ENCODE assay signal across 8 cellular contexts in genomic region chr1:12433323-12434053, GRCh38.
A peak's percentile ranks its signal among the peaks of the same experiment; 100 is the strongest.
DNase-seq lines count a peak whose midpoint lies in the region; ATAC-seq and TF ChIP-seq lines count a peak whose summit lies in the region.

No MANE protein-coding gene starts in this region.

- no peak overlapping the region for H3K18ac ChIP-seq in neuronal stem cell (ENCODE audit: low read length)

- in situ Hi-C loops in Panc1 (cut with HindIII; ENCODE audit: low pct_unique_long_range_greater_than_20kb, low sequenced_read_pairs): no loop called here

- peaks cover 0 to 7% (median 0%) of the 10 kb centered on the region in 5 donors for H3K9me3 Mint-ChIP-seq in CD8-positive, alpha-beta memory T cell

- no peak for DNase-seq in CD8-positive, alpha-beta memory T cell
- DNase-seq in Panc1 (ENCODE audit: low read depth, low spot score) (no peak), neuronal stem cell (ENCODE audit: low spot score) (peak; percentile 56), NK-92 (lab: John Stamatoyannopoulos, UW; ENCODE audit: unreplicated experiment) (no peak)
- DNase-seq in stimulated activated naive CD4-positive, alpha-beta T cell (lab: John Stamatoyannopoulos, UW): no peak

- H2BK15ac ChIP-seq in neuronal stem cell (ENCODE audit: low read length): no peak overlapping the region

- H3K27ac Mint-ChIP-seq in CD8-positive, alpha-beta memory T cell: peak overlapping the region; percentile 30 to 96 (median 87)

- ATAC-seq in Panc1 (peak; percentile 67), GM18505 (IDR thresholded peaks at IDR 0.05; ENCODE audit: unreplicated experiment) (no peak), GM18861 (IDR thresholded peaks at IDR 0.05; ENCODE audit: unreplicated experiment) (no peak)

- H2AFZ ChIP-seq in neuronal stem cell (ENCODE audit: low read length): no peak overlapping the region

- no peaks in the 10 kb centered on the region for H3K27me3 ChIP-seq in CD8-positive, alpha-beta memory T cell (ENCODE audit: insufficient read depth, low read length, poor library complexity, severe bottlenecking)
- H3K27me3 ChIP-seq in Panc1 (ENCODE audit: control insufficient read depth, insufficient read depth, low read length) (no peaks in the 10 kb centered on the region), esophagus (ENCODE audit: control insufficient read depth in 1 of 2, insufficient read depth in 2 of 2, low read length in 2 of 2) (no peaks in the 10 kb centered on the region), neuronal stem cell (ENCODE audit: control insufficient read depth in 3 of 3, insufficient read depth in 3 of 3, low read depth in 1 of 3, low read length in 3 of 3) (no peaks in the 10 kb centered on the region)

- H2AK5ac ChIP-seq in neuronal stem cell (ENCODE audit: low read depth, low read length): no peak overlapping the region

- H3K14ac ChIP-seq in neuronal stem cell (ENCODE audit: low read length): no peak overlapping the region

- H3K23ac ChIP-seq in neuronal stem cell (ENCODE audit: low read depth, low read length, poor library complexity): no peak overlapping the region

- H3K36me3 Mint-ChIP-seq in CD8-positive, alpha-beta memory T cell: peaks cover 0 to 12% (median 5%) of the 10 kb centered on the region in 3 donors

- no peak overlapping the region for H4K91ac ChIP-seq in neuronal stem cell (ENCODE audit: low read depth, low read length, poor library complexity)

- intact Hi-C loops in Panc1 (cut with micrococcal nuclease; ENCODE audit: unreplicated experiment): no loop called here

- H3K9ac ChIP-seq in neuronal stem cell (ENCODE audit: low read depth, low read length, poor library complexity): no peak overlapping the region

- no peak overlapping the region for H4K8ac ChIP-seq in neuronal stem cell (ENCODE audit: low read depth, low read length)

- H3K27ac ChIP-seq in CD8-positive, alpha-beta memory T cell (ENCODE audit: low read depth, low read length): peak overlapping the region; percentile 22
- H3K27ac ChIP-seq in Panc1 (ENCODE audit: low read length) (peak overlapping the region; percentile 78), esophagus (ENCODE audit: low read depth in 2 of 2, low read length in 1 of 2) (peak overlapping the region; percentile 76 to 87), neuronal stem cell (replicated peaks; ENCODE audit: low read length) (no peak overlapping the region)

- CTCF ChIA-PET in CD8-positive, alpha-beta memory T cell (lab: Charles Lee): interaction anchor here (0.8 to 2.3 kb wide), 2 partner anchors 11 to 13 kb away, joined by 3 to 7 read pairs; no protein-coding TSS in a partner anchor
- CTCF ChIA-PET in Panc1 (lab: Charles Lee): no interaction called here

- no peak overlapping the region for H3K4me2 ChIP-seq in neuronal stem cell (ENCODE audit: insufficient read depth, low read length, poor library complexity, severe bottlenecking)

- H3K4me3 Mint-ChIP-seq in CD8-positive, alpha-beta memory T cell: peak overlapping the region in 6 of 7 donors; percentile 15 to 88 (median 67)

- H2BK120ac ChIP-seq in neuronal stem cell (ENCODE audit: low read depth, low read length): no peak overlapping the region

- no peak for TF ChIP-seq CTCF in Panc1 (IDR thresholded peaks at IDR 0.05)

- no peaks in the 10 kb centered on the region for H3K27me3 Mint-ChIP-seq in CD8-positive, alpha-beta memory T cell

- no peaks in the 10 kb centered on the region for H3K9me3 ChIP-seq in CD8-positive, alpha-beta memory T cell (ENCODE audit: low read length)
- H3K9me3 ChIP-seq in Panc1 (ENCODE audit: control insufficient read depth, insufficient read depth, low read depth, low read length) (no peaks in the 10 kb centered on the region), esophagus (ENCODE audit: control insufficient read depth in 2 of 2, insufficient read depth in 1 of 2, low read depth in 1 of 2, low read length in 1 of 2) (no peaks in the 10 kb centered on the region), neuronal stem cell (replicated peaks in 1 of 2; ENCODE audit: control insufficient read depth in 2 of 2, insufficient read depth in 1 of 2, low read depth in 1 of 2, low read length in 2 of 2) (peaks cover 3 to 6% of the 10 kb centered on the region in 2 donors)

- no peak for TF ChIP-seq POLR2A in GM18505 (IDR thresholded peaks at IDR 0.05; ENCODE audit: borderline replicate concordance, extremely low read depth, insufficient read depth, insufficient read length)

- H2BK5ac ChIP-seq in neuronal stem cell (ENCODE audit: low read length): no peak overlapping the region

- H3K79me1 ChIP-seq in neuronal stem cell (ENCODE audit: low read depth, low read length): peaks cover 2% of the 10 kb centered on the region

- 29 to 31% methylated on average over 12 of the region's 12 CpGs for WGBS in esophagus, 2 donors
- no CpG with 5 or more reads among the region's 12 CpGs for WGBS in neuronal stem cell (ENCODE audit: extremely low coverage in 2 of 2, insufficient read length in 2 of 2, insufficient replicate concordance in 1 of 2), 2 donors

- peaks cover 55% of the 10 kb centered on the region for H3K4me1 ChIP-seq in CD8-positive, alpha-beta memory T cell (ENCODE audit: insufficient read depth, low read length)
- H3K4me1 ChIP-seq in Panc1 (ENCODE audit: control insufficient read depth, insufficient read depth, low read length): peaks cover 32% of the 10 kb centered on the region
- H3K4me1 ChIP-seq in esophagus (ENCODE audit: control insufficient read depth in 2 of 2, insufficient read depth in 2 of 2, low read length in 1 of 2): peaks cover 5 to 18% of the 10 kb centered on the region in 2 donors
- H3K4me1 ChIP-seq in neuronal stem cell (ENCODE audit: control insufficient read depth in 2 of 2, insufficient read depth in 1 of 2, low read depth in 1 of 2, low read length in 2 of 2): peaks cover 19 to 20% of the 10 kb centered on the region in 2 donors

- no peak overlapping the region for H3K4me3 ChIP-seq in CD8-positive, alpha-beta memory T cell (ENCODE audit: low read length)
- H3K4me3 ChIP-seq in Panc1 (ENCODE audit: low read depth in 2 of 2, low read length in 2 of 2) (no peak overlapping the region), esophagus (ENCODE audit: low read depth in 1 of 2, low read length in 2 of 2) (no peak overlapping the region), neuronal stem cell (ENCODE audit: low read length in 2 of 2) (no peak overlapping the region)

- H3K4ac ChIP-seq in neuronal stem cell (ENCODE audit: low read length): no peak overlapping the region

- peaks cover 57 to 62% (median 58%) of the 10 kb centered on the region in 3 donors for H3K4me1 Mint-ChIP-seq in CD8-positive, alpha-beta memory T cell

- H3K36me3 ChIP-seq in CD8-positive, alpha-beta memory T cell (ENCODE audit: insufficient read depth, low read length): no peaks in the 10 kb centered on the region
- H3K36me3 ChIP-seq in Panc1 (ENCODE audit: control insufficient read depth, insufficient read depth, low read length) (no peaks in the 10 kb centered on the region), esophagus (ENCODE audit: control insufficient read depth in 2 of 2, insufficient read depth in 2 of 2, low read length in 1 of 2) (no peaks in the 10 kb centered on the region), neuronal stem cell (replicated peaks in 1 of 2; ENCODE audit: control insufficient read depth in 2 of 2, insufficient read depth in 2 of 2, low read length in 2 of 2) (no peaks in the 10 kb centered on the region)

- no peak overlapping the region for H2BK12ac ChIP-seq in neuronal stem cell (ENCODE audit: low read length)

- BruUV-seq in Panc1 (replicated peaks; lab: Mats Ljungman, UMichigan): no TSS peak

- POLR2A ChIA-PET in CD8-positive, alpha-beta memory T cell (lab: Charles Lee): interaction anchor here (0.6 to 0.8 kb wide), 2 partner anchors 36 to 181 kb away, joined by 3 read pairs; no protein-coding TSS in a partner anchor
- POLR2A ChIA-PET in Panc1 (lab: Charles Lee): no interaction called here
